ENCODE assay signal across 10 cellular contexts in the genomic region with DNA sequence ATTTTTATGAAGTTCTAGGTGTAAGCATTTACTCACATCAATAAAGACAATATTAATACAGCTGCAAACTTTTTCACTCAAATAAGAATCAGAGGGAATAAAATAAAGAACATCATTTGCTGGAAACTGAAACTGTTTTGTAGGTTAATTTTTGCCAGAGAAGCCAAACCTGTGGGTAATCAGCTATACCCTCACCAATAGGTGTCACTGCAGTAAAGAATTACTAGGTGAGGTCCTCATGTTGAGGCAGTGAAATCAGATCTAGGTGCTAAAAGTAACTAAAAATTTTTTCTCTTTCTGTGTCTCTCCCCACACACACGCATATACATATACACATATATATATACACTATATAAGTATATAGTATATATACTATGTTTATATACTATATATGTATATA.
DNase-seq lines count a peak whose midpoint lies in the region; ATAC-seq and TF ChIP-seq lines count a peak whose summit lies in the region.
"Had no signal": no experiment of that assay in that cellular context is flagged by ENCODE, and none has a peak within 500 bp of the region (broad histone marks: within the 10 kb centered on the region; RNA-seq: fewer than 3 reads in every experiment).

No MANE protein-coding gene starts in this region.

- H3K27ac Mint-ChIP-seq in GM23338 = no peak overlapping the region
- H3K27ac Mint-ChIP-seq: memory B cell had no signal

- no peaks in the 10 kb centered on the region for H4K20me1 ChIP-seq in GM23338 (replicated peaks; ENCODE audit: insufficient read depth)

- H3K27ac ChIP-seq in GM23338 (ENCODE audit: low read depth) = no peak overlapping the region
- H3K27ac ChIP-seq: SJSA1 had no signal

- TF ChIP-seq CTCF in GM12873 (IDR thresholded peaks at IDR 0.05; ENCODE audit: insufficient read depth, low read depth, low read length, missing control alignments) (peak; percentile 46), GM23338 (conservative IDR thresholded peaks at IDR 0.05; ENCODE audit: low read depth in 2 of 2) (peak; percentile 69 to 76), NB4 (IDR thresholded peaks at IDR 0.05; ENCODE audit: low read depth, low read length) (peak; percentile 32)

- H3K27me3 ChIP-seq in GM23338 (ENCODE audit: insufficient read depth) = no peaks in the 10 kb centered on the region
- H3K27me3 ChIP-seq: SJSA1 had no signal

- no peak overlapping the region for H3K4me3 Mint-ChIP-seq in GM23338
- no peak overlapping the region for H3K4me3 Mint-ChIP-seq in activated T-cell treated with anti-CD3 and anti-CD28 coated beads, Interleukin-2, amount 50 U/mL, for 4 hours
- H3K4me3 Mint-ChIP-seq: memory B cell had no signal

- no peaks in the 10 kb centered on the region for H3K36me3 Mint-ChIP-seq in GM23338 (ENCODE audit: low read depth)
- no peaks in the 10 kb centered on the region for H3K36me3 Mint-ChIP-seq in activated T-cell treated with anti-CD3 and anti-CD28 coated beads, Interleukin-2, amount 50 U/mL, for 4 hours (ENCODE audit: insufficient read depth)
- H3K36me3 Mint-ChIP-seq: memory B cell had no signal

- H3K9me3 Mint-ChIP-seq in GM23338 = no peaks in the 10 kb centered on the region
- peaks cover 4% of the 10 kb centered on the region for H3K9me3 Mint-ChIP-seq in activated T-cell treated with anti-CD3 and anti-CD28 coated beads, Interleukin-2, amount 50 U/mL, for 4 hours
- H3K9me3 Mint-ChIP-seq: memory B cell had no signal

- ATAC-seq in GM23338 = peak; percentile 69
- no peak for ATAC-seq in activated T-cell treated with anti-CD3 and anti-CD28 coated beads, Interleukin-2, amount 50 U/mL, for 4 hours

- no peaks in the 10 kb centered on the region for H3K27me3 Mint-ChIP-seq in GM23338 (ENCODE audit: insufficient read depth, low read depth, poor library complexity)
- no peaks in the 10 kb centered on the region for H3K27me3 Mint-ChIP-seq in activated T-cell treated with anti-CD3 and anti-CD28 coated beads, Interleukin-2, amount 50 U/mL, for 4 hours (ENCODE audit: low read depth)
- H3K27me3 Mint-ChIP-seq: memory B cell had no signal

- H3K4me1 ChIP-seq in GM23338 (ENCODE audit: insufficient read depth) = peaks cover 12% of the 10 kb centered on the region
- H3K4me1 ChIP-seq: SJSA1 had no signal

- H3K36me3 ChIP-seq in GM23338 (ENCODE audit: insufficient read depth) = no peaks in the 10 kb centered on the region
- H3K36me3 ChIP-seq: SJSA1 had no signal

- no peaks in the 10 kb centered on the region for H3K79me2 ChIP-seq in GM23338 (replicated peaks; ENCODE audit: insufficient read depth)

- TF ChIP-seq POLR2A in NB4 (IDR thresholded peaks at IDR 0.05; ENCODE audit: extremely low read depth, insufficient read length) = no peak

- H3K4me2 ChIP-seq in GM23338 = no peak overlapping the region

- H3K4me1 Mint-ChIP-seq in GM23338 = peaks cover 11% of the 10 kb centered on the region; the same call in 2 of the 3 replicates
- no peaks in the 10 kb centered on the region for H3K4me1 Mint-ChIP-seq in activated T-cell treated with anti-CD3 and anti-CD28 coated beads, Interleukin-2, amount 50 U/mL, for 4 hours (ENCODE audit: low read depth)
- H3K4me1 Mint-ChIP-seq: memory B cell had no signal

- H3K4me3 ChIP-seq in GM23338 = no peak overlapping the region
- H3K4me3 ChIP-seq in NB4 (ENCODE audit: low read depth, low read length) = no peak overlapping the region
- H3K4me3 ChIP-seq: SJSA1 had no signal

- no peaks in the 10 kb centered on the region for H3K9me2 ChIP-seq in GM23338 (ENCODE audit: insufficient read depth)

- no peak overlapping the region for H2AFZ ChIP-seq in GM23338

- peak; percentile 64 for DNase-seq in GM23338 (ENCODE audit: low spot score)
- DNase-seq in NB4 (ENCODE audit: low read depth) = peak; percentile 22
- peak; percentile 30 for DNase-seq in glomerular visceral epithelial cell (ENCODE audit: extremely low spot score)
- no peak for DNase-seq in putamen (ENCODE audit: low spot score)
- no peak for DNase-seq in NCI-H2196 (lab: John Stamatoyannopoulos, UW; ENCODE audit: unreplicated experiment)
- DNase-seq in activated effector memory CD4-positive, alpha-beta T cell treated with Interleukin-2 at 50 U/mL for 16 hours = no peak
- no peak for DNase-seq in activated T-cell treated with anti-CD3 and anti-CD28 coated beads, Interleukin-2, amount 50 U/mL, for 4 hours

- H3F3A ChIP-seq in GM23338 (replicated peaks; ENCODE audit: low read depth) = no peaks in the 10 kb centered on the region

TF ChIP-seq in GM23338, 12 proteins besides CTCF, POLR2A, EP300 and RAD21:
- TF ChIP-seq NANOG (IDR thresholded peaks at IDR 0.05; ENCODE audit: borderline replicate concordance) (no peak), EZH2 (IDR thresholded peaks at IDR 0.05; ENCODE audit: low read depth, unreplicated experiment) (no peak), POLR2AphosphoS5 (IDR thresholded peaks at IDR 0.05; ENCODE audit: low read depth) (no peak), JUNB (IDR thresholded peaks at IDR 0.05; ENCODE audit: unreplicated experiment) (no peak), ZNF331 (CRISPR knock-in tag; IDR thresholded peaks at IDR 0.05; ENCODE audit: low read depth) (no peak), STAT1 (IDR thresholded peaks at IDR 0.05; ENCODE audit: unreplicated experiment) (no peak)
- TF ChIP-seq, protein P1, sequence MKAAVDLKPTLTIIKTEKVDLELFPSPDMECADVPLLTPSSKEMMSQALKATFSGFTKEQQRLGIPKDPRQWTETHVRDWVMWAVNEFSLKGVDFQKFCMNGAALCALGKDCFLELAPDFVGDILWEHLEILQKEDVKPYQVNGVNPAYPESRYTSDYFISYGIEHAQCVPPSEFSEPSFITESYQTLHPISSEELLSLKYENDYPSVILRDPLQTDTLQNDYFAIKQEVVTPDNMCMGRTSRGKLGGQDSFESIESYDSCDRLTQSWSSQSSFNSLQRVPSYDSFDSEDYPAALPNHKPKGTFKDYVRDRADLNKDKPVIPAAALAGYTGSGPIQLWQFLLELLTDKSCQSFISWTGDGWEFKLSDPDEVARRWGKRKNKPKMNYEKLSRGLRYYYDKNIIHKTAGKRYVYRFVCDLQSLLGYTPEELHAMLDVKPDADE (IDR thresholded peaks at IDR 0.05) = no peak
- TF ChIP-seq, protein P2, sequence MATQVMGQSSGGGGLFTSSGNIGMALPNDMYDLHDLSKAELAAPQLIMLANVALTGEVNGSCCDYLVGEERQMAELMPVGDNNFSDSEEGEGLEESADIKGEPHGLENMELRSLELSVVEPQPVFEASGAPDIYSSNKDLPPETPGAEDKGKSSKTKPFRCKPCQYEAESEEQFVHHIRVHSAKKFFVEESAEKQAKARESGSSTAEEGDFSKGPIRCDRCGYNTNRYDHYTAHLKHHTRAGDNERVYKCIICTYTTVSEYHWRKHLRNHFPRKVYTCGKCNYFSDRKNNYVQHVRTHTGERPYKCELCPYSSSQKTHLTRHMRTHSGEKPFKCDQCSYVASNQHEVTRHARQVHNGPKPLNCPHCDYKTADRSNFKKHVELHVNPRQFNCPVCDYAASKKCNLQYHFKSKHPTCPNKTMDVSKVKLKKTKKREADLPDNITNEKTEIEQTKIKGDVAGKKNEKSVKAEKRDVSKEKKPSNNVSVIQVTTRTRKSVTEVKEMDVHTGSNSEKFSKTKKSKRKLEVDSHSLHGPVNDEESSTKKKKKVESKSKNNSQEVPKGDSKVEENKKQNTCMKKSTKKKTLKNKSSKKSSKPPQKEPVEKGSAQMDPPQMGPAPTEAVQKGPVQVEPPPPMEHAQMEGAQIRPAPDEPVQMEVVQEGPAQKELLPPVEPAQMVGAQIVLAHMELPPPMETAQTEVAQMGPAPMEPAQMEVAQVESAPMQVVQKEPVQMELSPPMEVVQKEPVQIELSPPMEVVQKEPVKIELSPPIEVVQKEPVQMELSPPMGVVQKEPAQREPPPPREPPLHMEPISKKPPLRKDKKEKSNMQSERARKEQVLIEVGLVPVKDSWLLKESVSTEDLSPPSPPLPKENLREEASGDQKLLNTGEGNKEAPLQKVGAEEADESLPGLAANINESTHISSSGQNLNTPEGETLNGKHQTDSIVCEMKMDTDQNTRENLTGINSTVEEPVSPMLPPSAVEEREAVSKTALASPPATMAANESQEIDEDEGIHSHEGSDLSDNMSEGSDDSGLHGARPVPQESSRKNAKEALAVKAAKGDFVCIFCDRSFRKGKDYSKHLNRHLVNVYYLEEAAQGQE (IDR thresholded peaks at IDR 0.05; ENCODE audit: unreplicated experiment) = no peak

Comparison
In these comparisons a context has a peak if more than half of its experiments do, and no peak if none do; other contexts are left out.
1. DNase-seq: peak in GM23338 (single experiment), NB4 (single experiment) and glomerular visceral epithelial cell (single experiment); none in putamen (single experiment), NCI-H2196 (single experiment), activated effector memory CD4-positive, alpha-beta T cell treated with Interleukin-2 at 50 U/mL for 16 hours (single experiment) and activated T-cell treated with anti-CD3 and anti-CD28 coated beads, Interleukin-2, amount 50 U/mL, for 4 hours (single experiment).
2. Peak in every context shown above with its lines, with median percentiles within 50 percentile points of each other: CTCF ChIP-seq.